8 cellular contexts compared by ENCODE assay signal in genomic region chr20:23637282-23638221, GRCh38. TPM values are rescaled to one million over a fixed set of nuclear protein-coding genes. Genes with fewer than 3 reads are reported as not detected.
DNase-seq lines count a peak whose midpoint lies in the region; ATAC-seq, FAIRE-seq and TF ChIP-seq lines count a peak whose summit lies in the region.

Gene CST3 (minus strand): TSS chr20:23637955. CDS start chr20:23637862, 93 bp downstream.

- H3K36me3 ChIP-seq in Peyer's patch, result peaks cover 0 to 20% (median 0%) of the 10 kb centered on the region in 3 donors
- H3K36me3 ChIP-seq in kidney (ENCODE audit: control insufficient read depth in 1 of 2, insufficient read depth in 2 of 2, low read length in 2 of 2), result peaks cover 4 to 15% of the 10 kb centered on the region in 2 donors
- H3K36me3 ChIP-seq in small intestine (ENCODE audit: control insufficient read depth in 2 of 2, insufficient read depth in 2 of 2, low read length in 2 of 2), result peaks cover 0 to 13% of the 10 kb centered on the region in 2 donors

- DNase-seq in G401 (ENCODE audit: low spot score) (peak; percentile 57), Peyer's patch (peak; percentile 41 to 94 (median 92)), kidney (peak; percentile 97), small intestine (peak; percentile 91), T-helper 1 cell (no peak)

- TF ChIP-seq CTCF in Peyer's patch (IDR thresholded peaks at IDR 0.05) (peak in 1 of 6 experiments; percentile 14), kidney (IDR thresholded peaks at IDR 0.05; ENCODE audit: borderline replicate concordance, extremely low read depth, insufficient read depth) (no peak)

- H3K4me3 ChIP-seq in Peyer's patch (peak within 1 kb of the TSS; percentile 42 to 99 (median 80)), kidney (ENCODE audit: low read length in 2 of 2) (peak within 1 kb of the TSS; percentile 70 to 76), small intestine (ENCODE audit: low read depth in 1 of 2, low read length in 2 of 2) (peak within 1 kb of the TSS; percentile 80 to 83)

- H3K9ac ChIP-seq in kidney (ENCODE audit: low read length in 2 of 2), result peak within 1 kb of the TSS; percentile 61 to 78

- no peak for TF ChIP-seq RAD21 in Ishikawa (IDR thresholded peaks at IDR 0.05; ENCODE audit: low read depth)

- intact Hi-C loops in kidney (cut with DNase I), result no loop called here

- peak; percentile 56 for ATAC-seq in GM21529 (IDR thresholded peaks at IDR 0.05; ENCODE audit: unreplicated experiment)

- TF ChIP-seq EP300 in Ishikawa (IDR thresholded peaks at IDR 0.05; ENCODE audit: borderline replicate concordance), result no peak

- FAIRE-seq in kidney (lab: Jason Lieb, UNC) (no peak), small intestine (lab: Jason Lieb, UNC) (no peak)

- peak; percentile 91 to 92 for TF ChIP-seq POLR2A in Peyer's patch (IDR thresholded peaks at IDR 0.05)

- in situ Hi-C loops in G401 (cut with HindIII; ENCODE audit: low sequenced_read_pairs), result no loop called here

- H3K9me3 ChIP-seq in Peyer's patch (no peaks in the 10 kb centered on the region), kidney (ENCODE audit: control insufficient read depth in 1 of 2, low read length in 2 of 2) (no peaks in the 10 kb centered on the region), small intestine (ENCODE audit: control insufficient read depth, low read depth) (no peaks in the 10 kb centered on the region)

- H3K4me1 ChIP-seq in Peyer's patch, result peaks cover 0 to 40% (median 0%) of the 10 kb centered on the region in 4 donors
- H3K4me1 ChIP-seq in kidney (ENCODE audit: control insufficient read depth in 1 of 2, insufficient read depth in 1 of 2, low read depth in 1 of 2, low read length in 2 of 2), result peaks cover 17 to 21% of the 10 kb centered on the region in 2 donors
- peaks cover 3 to 5% of the 10 kb centered on the region in 2 donors for H3K4me1 ChIP-seq in small intestine (ENCODE audit: control insufficient read depth in 2 of 2, insufficient read depth in 1 of 2, low read depth in 1 of 2, low read length in 1 of 2)

- WGBS in small intestine, 3 donors, result 1 to 2% (median 1%) methylated on average over 43 to 92 of the region's 92 CpGs

- H3K27ac ChIP-seq in Peyer's patch, result peak within 1 kb of the TSS; percentile 76 to 99 (median 96)
- peak within 1 kb of the TSS; percentile 89 for H3K27ac ChIP-seq in cingulate gyrus (ENCODE audit: low read depth, low read length)
- H3K27ac ChIP-seq in kidney (ENCODE audit: low read depth in 2 of 2, low read length in 2 of 2), result peak within 1 kb of the TSS; percentile 80 to 83
- peak within 1 kb of the TSS; percentile 97 to 98 for H3K27ac ChIP-seq in small intestine (ENCODE audit: low read depth in 1 of 2, low read length in 1 of 2)

- no peaks in the 10 kb centered on the region for H3K27me3 ChIP-seq in Peyer's patch
- H3K27me3 ChIP-seq in small intestine (ENCODE audit: control insufficient read depth in 2 of 2, insufficient read depth in 2 of 2, low read length in 2 of 2), result no peaks in the 10 kb centered on the region

TF ChIP-seq in Ishikawa, 13 proteins besides CTCF, POLR2A, EP300 and RAD21:
- TF ChIP-seq MAX (IDR thresholded peaks at IDR 0.05) (peak; percentile 76; the same call in 1 of the 2 replicates), TAF1 (IDR thresholded peaks at IDR 0.05; ENCODE audit: low read depth) (0 out of 2 replicates have a peak, but pooled peaks have one; percentile 27), TCF12 (IDR thresholded peaks at IDR 0.05; ENCODE audit: low read depth) (peak; percentile 28; the same call in 1 of the 2 replicates), EGR1 (IDR thresholded peaks at IDR 0.05) (no peak)

RNA-seq across cellular contexts. Expression of gene CST3, which starts in this region (rescaled TPM):
- 26.7 and 56.5 TPM in 2 replicates for total RNA-seq in G401 (2014; rRNA removed; shearing (Covaris generic))
- 1,000 to 10,000 TPM in 2 of 4 donors, 100 to 1,000 TPM in 2; 221 to 1,587 (median 1,027) TPM for total RNA-seq in Peyer's patch
- total RNA-seq in kidney, result 852 TPM
- polyA plus RNA-seq in kidney (ENCODE audit: insufficient read depth, low read depth, low replicate concordance), result 942 TPM
- polyA plus RNA-seq in small intestine, result 100 to 1,000 TPM; 443 to 496 (median 444) TPM

Comparison
In these comparisons a context has a peak if more than half of its experiments do, and no peak if none do; other contexts are left out.
1. DNase-seq: peak in G401 (single experiment), Peyer's patch (3 of 3), kidney (single experiment) and small intestine (single experiment); none in T-helper 1 cell (0 of 5).
2. Peak in every context shown above with its lines, with median percentiles within 50 percentile points of each other: H3K27ac ChIP-seq and H3K4me3 ChIP-seq.